Comparison of ENCODE assay signal across 1 cellular context in genomic region chr16:30086291-30087140, GRCh38.
TF ChIP-seq lines count a peak whose summit lies in the region.

No MANE protein-coding gene starts in this region.

TF ChIP-seq in HEK293, 187 proteins besides CTCF, POLR2A, EP300 and RAD21 (continued from another document):
- TF ChIP-seq, protein P1, sequence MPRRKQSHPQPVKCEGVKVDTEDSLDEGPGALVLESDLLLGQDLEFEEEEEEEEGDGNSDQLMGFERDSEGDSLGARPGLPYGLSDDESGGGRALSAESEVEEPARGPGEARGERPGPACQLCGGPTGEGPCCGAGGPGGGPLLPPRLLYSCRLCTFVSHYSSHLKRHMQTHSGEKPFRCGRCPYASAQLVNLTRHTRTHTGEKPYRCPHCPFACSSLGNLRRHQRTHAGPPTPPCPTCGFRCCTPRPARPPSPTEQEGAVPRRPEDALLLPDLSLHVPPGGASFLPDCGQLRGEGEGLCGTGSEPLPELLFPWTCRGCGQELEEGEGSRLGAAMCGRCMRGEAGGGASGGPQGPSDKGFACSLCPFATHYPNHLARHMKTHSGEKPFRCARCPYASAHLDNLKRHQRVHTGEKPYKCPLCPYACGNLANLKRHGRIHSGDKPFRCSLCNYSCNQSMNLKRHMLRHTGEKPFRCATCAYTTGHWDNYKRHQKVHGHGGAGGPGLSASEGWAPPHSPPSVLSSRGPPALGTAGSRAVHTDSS (tag by site-specific recombination; IDR thresholded peaks at IDR 0.05) = peak; percentile 81
- TF ChIP-seq ZNF37A (tag by site-specific recombination; IDR thresholded peaks at IDR 0.05) = no peak
- peak; percentile 22; the same call in 1 of the 2 replicates for TF ChIP-seq GLIS2 (tag by site-specific recombination; IDR thresholded peaks at IDR 0.05)
- TF ChIP-seq KLF1 (tag by site-specific recombination; IDR thresholded peaks at IDR 0.05) = peak; percentile 96
- TF ChIP-seq ZNF654 (tag by site-specific recombination; IDR thresholded peaks at IDR 0.05; ENCODE audit: low read depth) = no peak
